19 cellular contexts compared by ENCODE assay signal in the genomic region with DNA sequence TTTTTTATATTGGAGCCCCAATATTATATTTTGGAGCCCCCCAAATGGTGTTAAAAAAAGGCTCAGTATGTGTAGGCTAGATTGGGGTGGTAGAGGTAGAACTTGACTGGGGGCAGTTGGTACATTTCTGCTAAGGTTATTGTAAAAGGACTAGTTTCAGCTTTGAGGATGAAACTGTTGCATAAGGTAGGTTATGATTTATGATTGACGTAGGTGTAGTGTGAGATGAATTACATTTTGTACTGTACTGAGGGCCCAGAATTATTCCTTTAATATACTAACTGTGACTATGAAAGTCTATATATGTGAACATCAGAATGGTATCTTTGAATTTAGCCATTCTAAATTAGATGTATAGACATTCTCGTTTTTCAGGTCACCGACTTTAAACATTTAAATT. TPM values are rescaled to one million over a fixed set of nuclear protein-coding genes. Genes with fewer than 3 reads are reported as not detected.
DNase-seq lines count a peak whose midpoint lies in the region; ATAC-seq and TF ChIP-seq lines count a peak whose summit lies in the region.
"Had no signal": no experiment of that assay in that cellular context is flagged by ENCODE, and none has a peak within 500 bp of the region (broad histone marks: within the 10 kb centered on the region; RNA-seq: fewer than 3 reads in every experiment).

No MANE protein-coding gene starts in this region.

- H3K27me3 Mint-ChIP-seq in Caco-2 (ENCODE audit: insufficient read depth, unreplicated experiment) (no peaks in the 10 kb centered on the region), HFFc6 (ENCODE audit: insufficient read depth) (peaks cover 5% of the 10 kb centered on the region)
- H3K27me3 Mint-ChIP-seq in effector memory CD8-positive, alpha-beta T cell, result no peaks in the 10 kb centered on the region
- H3K27me3 Mint-ChIP-seq: activated CD4-positive, alpha-beta T cell treated with anti-CD3 and anti-CD28 coated beads for 36 hours; activated naive CD8-positive, alpha-beta T cell had no signal

- peaks cover 33% of the 10 kb centered on the region for H3K4me1 Mint-ChIP-seq in Caco-2 (ENCODE audit: low read depth, unreplicated experiment)
- peaks cover 50% of the 10 kb centered on the region for H3K4me1 Mint-ChIP-seq in HFFc6 (ENCODE audit: low read depth)
- peaks cover 43 to 65% of the 10 kb centered on the region in 2 donors for H3K4me1 Mint-ChIP-seq in effector memory CD8-positive, alpha-beta T cell (ENCODE audit: low read depth in 2 of 2)

- H3K36me3 Mint-ChIP-seq in Caco-2 (ENCODE audit: insufficient read depth, unreplicated experiment), result peaks cover 29% of the 10 kb centered on the region
- H3K36me3 Mint-ChIP-seq in HFFc6 (ENCODE audit: low read depth), result peaks cover 40% of the 10 kb centered on the region
- H3K36me3 Mint-ChIP-seq in effector memory CD8-positive, alpha-beta T cell (ENCODE audit: insufficient read depth), result peaks cover 17% of the 10 kb centered on the region

- H3K4me1 ChIP-seq in Caco-2 (peaks cover 38% of the 10 kb centered on the region), RWPE2 (ENCODE audit: insufficient read depth, poor library complexity, severe bottlenecking) (peaks cover 27% of the 10 kb centered on the region)

- H3K9me3 Mint-ChIP-seq in Caco-2 (ENCODE audit: unreplicated experiment) (peaks cover 4% of the 10 kb centered on the region), HFFc6 (peaks cover 20% of the 10 kb centered on the region)
- H3K9me3 Mint-ChIP-seq in effector memory CD8-positive, alpha-beta T cell, result peaks cover 3 to 14% of the 10 kb centered on the region in 2 donors

- H3K9me3 ChIP-seq in Caco-2, result 0 out of 2 replicates have a peak, but pooled peaks cover 6% of the 10 kb centered on the region
- H3K9me3 ChIP-seq in RWPE2 (ENCODE audit: severe bottlenecking), result peaks cover under 1% of the 10 kb centered on the region
- H3K9me3 ChIP-seq: sigmoid colon, thyroid gland had no signal

- H3K27ac Mint-ChIP-seq in Caco-2 (ENCODE audit: unreplicated experiment), result peak overlapping the region; percentile 13
- no peak overlapping the region for H3K27ac Mint-ChIP-seq in HFFc6
- no peak overlapping the region for H3K27ac Mint-ChIP-seq in effector memory CD8-positive, alpha-beta T cell
- H3K27ac Mint-ChIP-seq: activated naive CD8-positive, alpha-beta T cell; GM23338; nephron had no signal

- H3K4me3 ChIP-seq in Caco-2 (ENCODE audit: low read depth, low read length) (no peak overlapping the region), RWPE2 (ENCODE audit: severe bottlenecking) (no peak overlapping the region)
- H3K4me3 ChIP-seq: sigmoid colon, thyroid gland had no signal

- CTCF ChIA-PET in Caco-2 (lab: Charles Lee), result no interaction called here

- peak overlapping the region; percentile 33 for H3K27ac ChIP-seq in RWPE2 (ENCODE audit: poor library complexity, severe bottlenecking)
- H3K27ac ChIP-seq: HL-60, sigmoid colon, thyroid gland had no signal

- H3K36me3 ChIP-seq in Caco-2 (ENCODE audit: control insufficient read depth, insufficient read depth, low read length) (no peaks in the 10 kb centered on the region), RWPE2 (ENCODE audit: low read depth) (peaks cover 7% of the 10 kb centered on the region; the same call in 1 of the 2 replicates)
- H3K36me3 ChIP-seq: sigmoid colon, thyroid gland had no signal

- H3K27me3 ChIP-seq in Caco-2 (replicated peaks; ENCODE audit: control insufficient read depth, insufficient read depth, low read length) (no peaks in the 10 kb centered on the region), RWPE2 (ENCODE audit: insufficient read depth, poor library complexity, severe bottlenecking) (no peaks in the 10 kb centered on the region)
- H3K27me3 ChIP-seq: sigmoid colon, thyroid gland had no signal

- BruUV-seq in Caco-2 (replicated peaks; lab: Mats Ljungman, UMichigan), result no TSS peak

- TF ChIP-seq CTCF in Caco-2 (IDR thresholded peaks at IDR 0.05; ENCODE audit: insufficient read depth in 1 of 2, low read depth in 1 of 2, low read length in 1 of 2, severe bottlenecking in 1 of 2, unreplicated experiment in 1 of 2), result no peak
- no peak for TF ChIP-seq CTCF in HFFc6 (IDR thresholded peaks at IDR 0.05)
- no peak for TF ChIP-seq CTCF in RWPE2 (IDR thresholded peaks at IDR 0.05; ENCODE audit: poor library complexity, severe bottlenecking)

- intact Hi-C loops in Caco-2 (cut with micrococcal nuclease; ENCODE audit: unreplicated experiment), result loop anchor here (5.0 kb wide), 1 partner anchor 40 kb away; no protein-coding TSS in a partner anchor
- intact Hi-C loops in Right ventricle myocardium inferior (cut with DNase I), result loop anchor here (10.0 kb wide), 1 partner anchor 1122 kb away; a partner anchor contains a TSS

- no peak for DNase-seq in Caco-2
- DNase-seq in HFFc6, result no peak
- no peak for DNase-seq in RWPE2 (ENCODE audit: low spot score)
- peak; percentile 38 for DNase-seq in iris pigment epithelial cell (ENCODE audit: low read depth)
- no peak for DNase-seq in NCI-H2029 treated with DMSO at 0.1 percent for 48 hours (lab: John Stamatoyannopoulos, UW)
- DNase-seq in Right ventricle myocardium inferior (ENCODE audit: missing footprints), result no peak
- no peak for DNase-seq in effector memory CD8-positive, alpha-beta T cell
- DNase-seq: activated CD4-positive, alpha-beta T cell treated with anti-CD3 and anti-CD28 coated beads for 36 hours; MM.1S; NCI-H187 treated with DMSO at 0.1 percent for 48 hours; NCI-H345; sigmoid colon; stimulated activated naive CD4-positive, alpha-beta T cell treated with Interleukin-2 at 50 U/mL for 16 hours; thyroid gland had no signal

- ATAC-seq in RWPE2 (ENCODE audit: low read depth) (no peak), GM19324 (IDR thresholded peaks at IDR 0.05; ENCODE audit: low FRiP score, unreplicated experiment) (no peak), Right ventricle myocardium inferior (no peak)
- ATAC-seq in effector memory CD8-positive, alpha-beta T cell (replicated peaks), result no peak
- ATAC-seq: activated CD4-positive, alpha-beta T cell treated with anti-CD3 and anti-CD28 coated beads for 36 hours; GM23338 had no signal

- POLR2A ChIA-PET in Caco-2 (lab: Charles Lee), result no interaction called here

- H3K4me3 Mint-ChIP-seq in Caco-2 (ENCODE audit: unreplicated experiment) (no peak overlapping the region), HFFc6 (peak overlapping the region; percentile 5; the same call in 1 of the 2 replicates)
- H3K4me3 Mint-ChIP-seq in effector memory CD8-positive, alpha-beta T cell, result no peak overlapping the region
- H3K4me3 Mint-ChIP-seq: activated CD4-positive, alpha-beta T cell treated with anti-CD3 and anti-CD28 coated beads for 36 hours had no signal

RNA-seq across cellular contexts. Expression of a gene that starts 3.6 kb away (rescaled TPM):
- total RNA-seq in Caco-2 (2022) (18.6 and 19.4 TPM in 2 replicates), Right ventricle myocardium inferior (6.9 TPM)
- 10 to 100 TPM; 25.8 to 35.2 (median 29.8) TPM for total RNA-seq in HFFc6 (2021; fragmentation: NEBNext Ultra II Directional; extraction: Animal tissue kit (Norgen Biotek cat#: 25700))
